Comparison of ENCODE assay signal across 8 cellular contexts in the genomic region with DNA sequence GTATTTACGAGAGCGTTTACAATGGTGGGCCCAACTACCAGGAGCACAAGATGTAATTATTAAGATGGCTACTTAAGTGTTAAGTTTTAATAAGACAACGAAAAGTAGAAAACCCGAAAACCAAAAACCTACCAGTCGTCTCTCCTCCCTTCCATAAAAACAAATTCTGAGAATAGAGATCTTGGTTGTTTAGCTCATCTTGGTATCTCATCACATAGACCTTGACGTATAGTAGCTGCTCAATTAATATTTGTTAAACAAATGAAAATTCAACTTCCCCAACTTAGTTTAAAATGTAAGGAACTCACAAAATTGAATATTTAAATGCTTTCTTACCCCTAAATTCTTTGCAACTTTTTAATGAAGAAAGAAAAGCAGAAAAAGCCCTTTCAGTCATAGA. TPM values are rescaled to one million over a fixed set of nuclear protein-coding genes. Genes with fewer than 3 reads are reported as not detected.
A peak's percentile ranks its signal among the peaks of the same experiment; 100 is the strongest.
DNase-seq lines count a peak whose midpoint lies in the region; ATAC-seq, FAIRE-seq and TF ChIP-seq lines count a peak whose summit lies in the region.

No MANE protein-coding gene starts in this region.

- no peak for TF ChIP-seq CTCF in HepG2 (CRISPR knock-in tag; IDR thresholded peaks at IDR 0.05)

- CTCF ChIA-PET in HepG2 (lab: Yijun Ruan, JAX; ENCODE audit: low intra/inter-chr PET ratio, low total read pairs), result no interaction called here

- no peaks in the 10 kb centered on the region for H3K27me3 Mint-ChIP-seq in activated CD4-positive, alpha-beta T cell treated with anti-CD3 and anti-CD28 coated beads, Interleukin-2, amount 10 ng/mL, durations not matched to agents 24 days and 14 days

- H3K27ac ChIP-seq in HepG2 (ENCODE audit: extremely low read length, insufficient read depth, low read length) (peak overlapping the region; percentile 81), thymus (ENCODE audit: low read depth) (no peak overlapping the region)

- H3K9ac ChIP-seq in adipocyte (ENCODE audit: low read length) (peak overlapping the region; percentile 93), HepG2 (ENCODE audit: insufficient read depth, low read depth, low read length) (peak overlapping the region; percentile 95)

- in situ Hi-C loops in HepG2 (cut with HindIII; ENCODE audit: extremely low pct_ligation_motif_present, low pct_unique_long_range_greater_than_20kb), result no loop called here

- H3K4me3 Mint-ChIP-seq in activated CD4-positive, alpha-beta T cell treated with anti-CD3 and anti-CD28 coated beads, Interleukin-2, amount 10 ng/mL, durations not matched to agents 24 days and 14 days, result peak overlapping the region; percentile 94

- peak overlapping the region; percentile 93 for H2AFZ ChIP-seq in HepG2 (ENCODE audit: low read length)

- H3K4me1 ChIP-seq in adipocyte (ENCODE audit: control insufficient read depth, insufficient read depth, low read length), result peaks cover 24% of the 10 kb centered on the region
- H3K4me1 ChIP-seq in HepG2 (ENCODE audit: insufficient read depth, low read length), result peaks cover 25% of the 10 kb centered on the region
- H3K4me1 ChIP-seq in thymus (ENCODE audit: control insufficient read depth, insufficient read depth, low read length), result peaks cover 6% of the 10 kb centered on the region

- TF ChIP-seq RAD21 in HepG2 (CRISPR knock-in tag; IDR thresholded peaks at IDR 0.05), result no peak

- H4K20me1 ChIP-seq in HepG2 (ENCODE audit: insufficient read depth, low read length), result no peaks in the 10 kb centered on the region; the same call in 1 of the 2 replicates

- no peak for TF ChIP-seq EP300 in HepG2 (IDR thresholded peaks at IDR 0.05; ENCODE audit: low read depth in 2 of 2, low read length in 2 of 2)
- TF ChIP-seq EP300 in HepG2 (CRISPR knock-in tag; IDR thresholded peaks at IDR 0.05; ENCODE audit: borderline replicate concordance), result no peak

- DNase-seq in activated CD4-positive, alpha-beta T cell treated with anti-CD3 and anti-CD28 coated beads, Interleukin-2, amount 10 ng/mL, durations not matched to agents 24 days and 14 days, result no peak
- no peak for DNase-seq in activated CD4-positive, alpha-beta T cell treated with anti-CD3 and anti-CD28 coated beads for 4 hours
- DNase-seq in adipocyte (ENCODE audit: low read depth) (no peak), HepG2 (ENCODE audit: low spot score) (no peak), DMS53 (lab: John Stamatoyannopoulos, UW) (no peak)

- no peaks in the 10 kb centered on the region for H3K9me3 ChIP-seq in adipocyte (ENCODE audit: control insufficient read depth, low read length)
- no peaks in the 10 kb centered on the region for H3K9me3 ChIP-seq in HepG2 (ENCODE audit: low read length)
- H3K9me3 ChIP-seq in thymus (ENCODE audit: control insufficient read depth), result no peaks in the 10 kb centered on the region

- TF ChIP-seq POLR2A in HepG2 (IDR thresholded peaks at IDR 0.05; ENCODE audit: insufficient read depth in 1 of 2, low read depth in 2 of 2, low read length in 2 of 2), result no peak

- H3K4me1 Mint-ChIP-seq in activated CD4-positive, alpha-beta T cell treated with anti-CD3 and anti-CD28 coated beads, Interleukin-2, amount 10 ng/mL, durations not matched to agents 24 days and 14 days, result peaks cover 30% of the 10 kb centered on the region

- peaks cover 17% of the 10 kb centered on the region for H3K79me2 ChIP-seq in HepG2 (ENCODE audit: insufficient read depth, low read length)

- peaks cover 23% of the 10 kb centered on the region for H3K36me3 Mint-ChIP-seq in activated CD4-positive, alpha-beta T cell treated with anti-CD3 and anti-CD28 coated beads, Interleukin-2, amount 10 ng/mL, durations not matched to agents 24 days and 14 days (ENCODE audit: low read depth)

- H3K27me3 ChIP-seq in adipocyte (replicated peaks; ENCODE audit: control insufficient read depth, insufficient read depth, low read length) (no peaks in the 10 kb centered on the region), HepG2 (ENCODE audit: control insufficient read depth in 1 of 2, insufficient read depth in 2 of 2, low read length in 2 of 2) (no peaks in the 10 kb centered on the region; a peak in 1 of 5 replicates), thymus (ENCODE audit: control insufficient read depth, insufficient read depth) (no peaks in the 10 kb centered on the region)

- BruUV-seq in HepG2 (replicated peaks; lab: Mats Ljungman, UMichigan), result no TSS peak

- WGBS in HepG2 (ENCODE audit: low lambda C conversion rate), result 54% methylated on average over 6 of the region's 6 CpGs
- 66% methylated on average over 6 of the region's 6 CpGs for WGBS in thymus

- H3K27ac Mint-ChIP-seq in activated CD4-positive, alpha-beta T cell treated with anti-CD3 and anti-CD28 coated beads, Interleukin-2, amount 10 ng/mL, durations not matched to agents 24 days and 14 days, result peak overlapping the region; percentile 93

- H3K36me3 ChIP-seq in adipocyte (ENCODE audit: control insufficient read depth, insufficient read depth, low read length, severe bottlenecking) (peaks cover 28% of the 10 kb centered on the region), HepG2 (replicated peaks in 1 of 2; ENCODE audit: control insufficient read depth in 1 of 2, insufficient read depth in 2 of 2, low read length in 2 of 2) (peaks cover 3 to 22% of the 10 kb centered on the region in 2 experiments), thymus (ENCODE audit: control insufficient read depth, insufficient read depth) (peaks cover 6% of the 10 kb centered on the region)

- ATAC-seq in HepG2, result no peak
- no peak for ATAC-seq in GM19463 (IDR thresholded peaks at IDR 0.05; ENCODE audit: unreplicated experiment)
- no peak for ATAC-seq in HG03159 (IDR thresholded peaks at IDR 0.05; ENCODE audit: unreplicated experiment)

- peak overlapping the region; percentile 57 for H3K4me2 ChIP-seq in HepG2 (ENCODE audit: low read depth, low read length)

- peak overlapping the region; percentile 99 for H3K4me3 ChIP-seq in adipocyte (ENCODE audit: low read length)
- peak overlapping the region; percentile 93 to 99 (median 97); a peak in 5 of 6 replicates for H3K4me3 ChIP-seq in HepG2 (replicated peaks in 1 of 3; ENCODE audit: insufficient read depth in 1 of 3, low read depth in 2 of 3, low read length in 3 of 3)
- peak overlapping the region; percentile 80 for H3K4me3 ChIP-seq in thymus (ENCODE audit: low read length)

- peaks cover 6% of the 10 kb centered on the region for H3K9me3 Mint-ChIP-seq in activated CD4-positive, alpha-beta T cell treated with anti-CD3 and anti-CD28 coated beads, Interleukin-2, amount 10 ng/mL, durations not matched to agents 24 days and 14 days

- intact Hi-C loops in activated CD4-positive, alpha-beta T cell treated with anti-CD3 and anti-CD28 coated beads, Interleukin-2, amount 10 ng/mL, durations not matched to agents 24 days and 14 days (cut with micrococcal nuclease), result loop anchor here (10.0 kb wide), 2 partner anchors 429 to 1189 kb away; partner anchors contain the start of genes FUT4 and MED17
- intact Hi-C loops in HepG2 (cut with micrococcal nuclease; ENCODE audit: unreplicated experiment), result loop anchor here (10.0 kb wide), 1 partner anchor 171 kb away; no protein-coding TSS in a partner anchor

- POLR2A ChIA-PET in HepG2 (lab: Yijun Ruan, JAX), result interaction anchor here (1.3 to 2.2 kb wide), 4 partner anchors 93 to 816 kb away, joined by 3 to 42 read pairs (median 10); partner anchors contain the start of genes CEP57, ENDOD1, FAM76B and SRSF8

- FAIRE-seq in HepG2 (lab: Jason Lieb, UNC), result no peak

RNA-seq across cellular contexts. Expression of gene KDM4D, which starts 0.7 kb away (rescaled TPM):
- 1.2 TPM in 2 replicates for total RNA-seq in activated CD4-positive, alpha-beta T cell treated with anti-CD3 and anti-CD28 coated beads, Interleukin-2, amount 10 ng/mL, durations not matched to agents 24 days and 14 days
- total RNA-seq in HepG2 (2016; rRNA removed; fragmentation: Illumina TruSeq; extraction: Trizol), result 1.3 and 2.0 TPM in 2 replicates
- 0.44 and 0.61 TPM in 2 replicates for total RNA-seq in HepG2 (2016; cell fraction: cytosol; rRNA removed; fragmentation: Illumina TruSeq; extraction: Trizol; ENCODE audit: low read depth)
- total RNA-seq in HepG2 (2016; cell fraction: insoluble cytoplasmic fraction; rRNA removed; fragmentation: Illumina TruSeq; extraction: Trizol), result 1.3 and 1.8 TPM in 2 replicates
- 0.83 and 1.2 TPM in 2 replicates for total RNA-seq in HepG2 (2016; cell fraction: membrane; rRNA removed; fragmentation: Illumina TruSeq; extraction: Trizol)
- 1.3 TPM in 2 replicates for total RNA-seq in HepG2 (2016; cell fraction: nucleus; rRNA removed; fragmentation: Illumina TruSeq; extraction: Trizol)
- polyA plus RNA-seq in HepG2 (2011; rRNA removed) (0.96 and 1.4 TPM in 2 replicates), thymus (0.50 TPM)
- polyA plus RNA-seq in HepG2 (2011; cell fraction: cytosol; rRNA removed), result 1.3 and 1.5 TPM in 2 replicates
- polyA plus RNA-seq in HepG2 (2011; cell fraction: nucleus; rRNA removed), result 0.90 and 1.0 TPM in 2 replicates
- polyA plus RNA-seq in HepG2 (2012), result 1.0 and 1.3 TPM in 2 replicates
- 0.07 and 0.12 TPM in 2 replicates for polyA plus RNA-seq in HepG2 (2016; cell fraction: cytosol; fragmentation: Illumina TruSeq; extraction: Trizol; ENCODE audit: low read depth)
- polyA plus RNA-seq in HepG2 (2016; cell fraction: insoluble cytoplasmic fraction; fragmentation: Illumina TruSeq; extraction: Trizol; ENCODE audit: low read depth), result 1.7 and 2.0 TPM in 2 replicates
- 0.34 and 0.38 TPM in 2 replicates for polyA plus RNA-seq in HepG2 (2016; cell fraction: membrane; fragmentation: Illumina TruSeq; extraction: Trizol; ENCODE audit: low read depth)
- 0.82 and 1.1 TPM in 2 replicates for polyA plus RNA-seq in HepG2 (2016; cell fraction: nucleus; fragmentation: Illumina TruSeq; extraction: Trizol; ENCODE audit: insufficient read depth, low read depth)
- polyA minus RNA-seq in HepG2 (2011; rRNA and poly(A)+ RNA removed; ENCODE audit: low replicate concordance), result 1.8 and 3.3 TPM in 2 replicates
- polyA minus RNA-seq in HepG2 (2011; cell fraction: cytosol; rRNA and poly(A)+ RNA removed), result 0.89 and 0.97 TPM in 2 replicates
- 1.5 and 2.3 TPM in 2 replicates for polyA minus RNA-seq in HepG2 (2011; cell fraction: nucleus; rRNA and poly(A)+ RNA removed)

RNA-seq across cellular contexts. Expression of gene CWC15, which starts 0.8 kb away (rescaled TPM):
- total RNA-seq in activated CD4-positive, alpha-beta T cell treated with anti-CD3 and anti-CD28 coated beads, Interleukin-2, amount 10 ng/mL, durations not matched to agents 24 days and 14 days, result 87.6 and 96.2 TPM in 2 replicates
- total RNA-seq in HepG2 (2016; rRNA removed; fragmentation: Illumina TruSeq; extraction: Trizol), result 61.2 and 73.7 TPM in 2 replicates
- total RNA-seq in HepG2 (2016; cell fraction: cytosol; rRNA removed; fragmentation: Illumina TruSeq; extraction: Trizol; ENCODE audit: low read depth), result 41.5 and 45.6 TPM in 2 replicates
- total RNA-seq in HepG2 (2016; cell fraction: insoluble cytoplasmic fraction; rRNA removed; fragmentation: Illumina TruSeq; extraction: Trizol), result 63.8 and 74.1 TPM in 2 replicates
- 40.8 and 43.7 TPM in 2 replicates for total RNA-seq in HepG2 (2016; cell fraction: membrane; rRNA removed; fragmentation: Illumina TruSeq; extraction: Trizol)
- 42.3 and 46.0 TPM in 2 replicates for total RNA-seq in HepG2 (2016; cell fraction: nucleus; rRNA removed; fragmentation: Illumina TruSeq; extraction: Trizol)
- 26.0 and 27.6 TPM in 2 replicates for polyA plus RNA-seq in HepG2 (2011; rRNA removed)
- 10.0 and 18.5 TPM in 2 replicates for polyA plus RNA-seq in HepG2 (2011; cell fraction: cytosol; rRNA removed)
- 18.8 and 23.9 TPM in 2 replicates for polyA plus RNA-seq in HepG2 (2011; cell fraction: nucleus; rRNA removed)
- polyA plus RNA-seq in HepG2 (2012), result 40.3 and 49.4 TPM in 2 replicates
- 39.3 and 49.7 TPM in 2 replicates for polyA plus RNA-seq in HepG2 (2016; cell fraction: cytosol; fragmentation: Illumina TruSeq; extraction: Trizol; ENCODE audit: low read depth)
- 85.1 and 88.1 TPM in 2 replicates for polyA plus RNA-seq in HepG2 (2016; cell fraction: insoluble cytoplasmic fraction; fragmentation: Illumina TruSeq; extraction: Trizol; ENCODE audit: low read depth)
- polyA plus RNA-seq in HepG2 (2016; cell fraction: membrane; fragmentation: Illumina TruSeq; extraction: Trizol; ENCODE audit: low read depth), result 42.4 and 46.8 TPM in 2 replicates
- polyA plus RNA-seq in HepG2 (2016; cell fraction: nucleus; fragmentation: Illumina TruSeq; extraction: Trizol; ENCODE audit: insufficient read depth, low read depth), result 79.7 TPM in 2 replicates
- polyA minus RNA-seq in HepG2 (2011; rRNA and poly(A)+ RNA removed; ENCODE audit: low replicate concordance), result 4.7 and 10.9 TPM in 2 replicates
- 10.6 and 13.9 TPM in 2 replicates for polyA minus RNA-seq in HepG2 (2011; cell fraction: cytosol; rRNA and poly(A)+ RNA removed)
- polyA minus RNA-seq in HepG2 (2011; cell fraction: nucleus; rRNA and poly(A)+ RNA removed), result 60.4 and 61.5 TPM in 2 replicates
- 120 TPM for polyA plus RNA-seq in thymus

RNA-seq across cellular contexts. Expression of gene KDM4E, which starts 50.9 kb away (rescaled TPM):
- total RNA-seq in activated CD4-positive, alpha-beta T cell treated with anti-CD3 and anti-CD28 coated beads, Interleukin-2, amount 10 ng/mL, durations not matched to agents 24 days and 14 days, result not detected in 2 replicates
- not detected in 2 replicates for total RNA-seq in HepG2 (2016; rRNA removed; fragmentation: Illumina TruSeq; extraction: Trizol)
- not detected in 2 replicates for total RNA-seq in HepG2 (2016; cell fraction: cytosol; rRNA removed; fragmentation: Illumina TruSeq; extraction: Trizol; ENCODE audit: low read depth)
- total RNA-seq in HepG2 (2016; cell fraction: insoluble cytoplasmic fraction; rRNA removed; fragmentation: Illumina TruSeq; extraction: Trizol), result not detected in 2 replicates
- total RNA-seq in HepG2 (2016; cell fraction: membrane; rRNA removed; fragmentation: Illumina TruSeq; extraction: Trizol), result not detected in 2 replicates
- not detected in 2 replicates for total RNA-seq in HepG2 (2016; cell fraction: nucleus; rRNA removed; fragmentation: Illumina TruSeq; extraction: Trizol)
- polyA plus RNA-seq in HepG2 (2011; rRNA removed) (not detected in 2 replicates), thymus (not detected)
- not detected in 2 replicates for polyA plus RNA-seq in HepG2 (2011; cell fraction: cytosol; rRNA removed)
- polyA plus RNA-seq in HepG2 (2011; cell fraction: nucleus; rRNA removed), result not detected in 2 replicates
- not detected in 2 replicates for polyA plus RNA-seq in HepG2 (2012)
- not detected in 2 replicates for polyA plus RNA-seq in HepG2 (2016; cell fraction: cytosol; fragmentation: Illumina TruSeq; extraction: Trizol; ENCODE audit: low read depth)
- polyA plus RNA-seq in HepG2 (2016; cell fraction: insoluble cytoplasmic fraction; fragmentation: Illumina TruSeq; extraction: Trizol; ENCODE audit: low read depth), result not detected in 2 replicates
- polyA plus RNA-seq in HepG2 (2016; cell fraction: membrane; fragmentation: Illumina TruSeq; extraction: Trizol; ENCODE audit: low read depth), result not detected in 2 replicates
- not detected in 2 replicates for polyA plus RNA-seq in HepG2 (2016; cell fraction: nucleus; fragmentation: Illumina TruSeq; extraction: Trizol; ENCODE audit: insufficient read depth, low read depth)
- polyA minus RNA-seq in HepG2 (2011; rRNA and poly(A)+ RNA removed; ENCODE audit: low replicate concordance), result not detected in 2 replicates
- polyA minus RNA-seq in HepG2 (2011; cell fraction: cytosol; rRNA and poly(A)+ RNA removed), result not detected in 2 replicates
- not detected in 2 replicates for polyA minus RNA-seq in HepG2 (2011; cell fraction: nucleus; rRNA and poly(A)+ RNA removed)
